25 cellular contexts compared by ENCODE assay signal in the genomic region with DNA sequence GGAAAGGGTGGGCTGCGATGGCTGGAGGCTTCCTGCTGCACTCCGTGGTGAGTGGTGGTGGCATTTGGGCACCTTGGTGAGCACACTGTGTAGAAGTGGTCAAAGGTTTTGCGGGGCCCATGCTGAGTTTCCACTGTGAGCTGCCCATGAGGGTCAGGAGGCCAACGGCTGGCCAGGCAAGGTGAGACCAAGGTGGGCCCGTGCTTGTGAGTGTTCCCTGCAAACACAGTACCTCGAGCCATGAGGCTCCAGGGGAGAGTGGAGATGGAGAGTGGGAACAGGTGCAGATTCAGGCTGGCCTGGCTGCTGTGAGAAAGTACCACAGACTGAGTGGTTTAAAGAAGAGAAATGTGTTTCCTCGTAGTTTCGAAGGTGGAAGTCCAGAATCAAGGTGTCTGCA. TPM values are rescaled to one million over a fixed set of nuclear protein-coding genes. Genes with fewer than 3 reads are reported as not detected.
DNase-seq lines count a peak whose midpoint lies in the region; TF ChIP-seq lines count a peak whose summit lies in the region.
"Had no signal": no experiment of that assay in that cellular context is flagged by ENCODE, and none has a peak within 500 bp of the region (broad histone marks: within the 10 kb centered on the region; RNA-seq: fewer than 3 reads in every experiment).

No MANE protein-coding gene starts in this region.

- peak; percentile 69 for DNase-seq in chondrocyte (ENCODE audit: low spot score)
- no peak for DNase-seq in neuronal stem cell (ENCODE audit: low spot score)
- no peak for DNase-seq in stimulated activated CD4-positive, alpha-beta T cell treated with anti-CD3 and anti-CD28 coated beads, Interleukin-2, amount 100 ng/mL, for 24 hours
- DNase-seq in NCI-H146 treated with DMSO at 0.1 percent for 48 hours (lab: John Stamatoyannopoulos, UW; ENCODE audit: unreplicated experiment): no peak
- DNase-seq: 8988T; ACHN; BE2C; C1 segment of cervical spinal cord; CD4-positive, alpha-beta memory T cell; CD4-positive, CD25-positive, alpha-beta regulatory T cell; CD8-positive, alpha-beta memory T cell; COR-L47; DMS 273 treated with DMSO at 0.1 percent for 48 hours; DMS153; DMS53; DMS79; DND-41; EL; GDM1 had no signal

- H3K23ac ChIP-seq in neuronal stem cell (ENCODE audit: low read depth, low read length, poor library complexity): peak overlapping the region; percentile 10

- TF ChIP-seq CTCF in chondrocyte (IDR thresholded peaks at IDR 0.05): no peak

- H4K91ac ChIP-seq in neuronal stem cell (ENCODE audit: low read depth, low read length, poor library complexity): no peak overlapping the region

- H3K9me3 Mint-ChIP-seq in chondrocyte (ENCODE audit: low read depth): peaks cover 18% of the 10 kb centered on the region

- no peak overlapping the region for H2AK5ac ChIP-seq in neuronal stem cell (ENCODE audit: low read depth, low read length)

- no peaks in the 10 kb centered on the region for H3K79me1 ChIP-seq in neuronal stem cell (ENCODE audit: low read depth, low read length)

- H3K4me1 ChIP-seq in neuronal stem cell (ENCODE audit: control insufficient read depth in 2 of 2, insufficient read depth in 1 of 2, low read depth in 1 of 2, low read length in 2 of 2): peaks cover 0 to under 1% of the 10 kb centered on the region in 2 donors
- H3K4me1 ChIP-seq: BE2C, BLaER1 had no signal

- H3K27ac ChIP-seq in neuronal stem cell (replicated peaks; ENCODE audit: low read length): no peak overlapping the region
- H3K27ac ChIP-seq in temporal lobe (ENCODE audit: low read depth, low read length): peak overlapping the region; percentile 57
- H3K27ac ChIP-seq: BLaER1 had no signal

- no peaks in the 10 kb centered on the region for H3K36me3 Mint-ChIP-seq in chondrocyte (ENCODE audit: low read depth)
- H3K36me3 Mint-ChIP-seq: CD14-positive monocyte; CD4-positive, alpha-beta memory T cell; CD4-positive, CD25-positive, alpha-beta regulatory T cell; CD8-positive, alpha-beta memory T cell had no signal

- H4K8ac ChIP-seq in neuronal stem cell (ENCODE audit: low read depth, low read length): no peak overlapping the region

- no peak overlapping the region for H3K4me3 Mint-ChIP-seq in chondrocyte (ENCODE audit: unreplicated experiment)
- H3K4me3 Mint-ChIP-seq: CD4-positive, alpha-beta memory T cell; CD4-positive, CD25-positive, alpha-beta regulatory T cell had no signal

- H2BK15ac ChIP-seq in neuronal stem cell (ENCODE audit: low read length): no peak overlapping the region

- H3K4ac ChIP-seq in neuronal stem cell (ENCODE audit: low read length): no peak overlapping the region

- no peak overlapping the region for H2BK5ac ChIP-seq in neuronal stem cell (ENCODE audit: low read length)

- H3K27me3 ChIP-seq in neuronal stem cell (ENCODE audit: control insufficient read depth in 3 of 3, insufficient read depth in 3 of 3, low read depth in 1 of 3, low read length in 3 of 3): peaks cover 0 to 3% (median 0%) of the 10 kb centered on the region in 3 experiments
- H3K27me3 ChIP-seq: BE2C, BLaER1 had no signal

- no peak overlapping the region for H3K14ac ChIP-seq in neuronal stem cell (ENCODE audit: low read length)

- H2AFZ ChIP-seq in neuronal stem cell (ENCODE audit: low read length): no peak overlapping the region

- no peaks in the 10 kb centered on the region for H3K36me3 ChIP-seq in neuronal stem cell (replicated peaks in 1 of 2; ENCODE audit: control insufficient read depth in 2 of 2, insufficient read depth in 2 of 2, low read length in 2 of 2)
- H3K36me3 ChIP-seq: BE2C, BLaER1 had no signal

- no peak overlapping the region for H3K18ac ChIP-seq in neuronal stem cell (ENCODE audit: low read length)

- no CpG with 5 or more reads among the region's 8 CpGs for WGBS in neuronal stem cell (ENCODE audit: extremely low coverage in 2 of 2, insufficient read length in 2 of 2, insufficient replicate concordance in 1 of 2), 2 donors

- no peak overlapping the region for H3K4me3 ChIP-seq in neuronal stem cell (ENCODE audit: low read length in 2 of 2)
- H3K4me3 ChIP-seq: BLaER1, GM12878 had no signal

- H3K27ac Mint-ChIP-seq in chondrocyte (ENCODE audit: unreplicated experiment): no peak overlapping the region
- H3K27ac Mint-ChIP-seq: CD14-positive monocyte; CD4-positive, alpha-beta memory T cell; CD8-positive, alpha-beta memory T cell had no signal

- H3K27me3 Mint-ChIP-seq in chondrocyte (ENCODE audit: low read depth): no peaks in the 10 kb centered on the region
- H3K27me3 Mint-ChIP-seq: CD4-positive, CD25-positive, alpha-beta regulatory T cell had no signal

- H3K9me3 ChIP-seq in neuronal stem cell (replicated peaks in 1 of 2; ENCODE audit: control insufficient read depth in 2 of 2, insufficient read depth in 1 of 2, low read depth in 1 of 2, low read length in 2 of 2): no peaks in the 10 kb centered on the region
- H3K9me3 ChIP-seq: BE2C, BLaER1 had no signal

- no peak overlapping the region for H2BK120ac ChIP-seq in neuronal stem cell (ENCODE audit: low read depth, low read length)

- H3K4me2 ChIP-seq in neuronal stem cell (ENCODE audit: insufficient read depth, low read length, poor library complexity, severe bottlenecking): no peak overlapping the region
- H3K4me2 ChIP-seq: BLaER1 had no signal

- H2BK12ac ChIP-seq in neuronal stem cell (ENCODE audit: low read length): peak overlapping the region; percentile 60

- H3K4me1 Mint-ChIP-seq in chondrocyte (ENCODE audit: low read depth): peaks cover 13% of the 10 kb centered on the region
- H3K4me1 Mint-ChIP-seq: CD14-positive monocyte; CD4-positive, alpha-beta memory T cell; CD4-positive, CD25-positive, alpha-beta regulatory T cell; CD8-positive, alpha-beta memory T cell had no signal

- no peak overlapping the region for H3K9ac ChIP-seq in neuronal stem cell (ENCODE audit: low read depth, low read length, poor library complexity)
- H3K9ac ChIP-seq: BLaER1 had no signal

RNA-seq across cellular contexts. Expression of gene AJAP1, which starts 40.8 kb away (rescaled TPM):
- total RNA-seq in chondrocyte (0.73 TPM in 1 of 3 replicates, not detected in the others), temporal lobe (21.9 TPM)
- 0.32 TPM for polyA plus RNA-seq in neuronal stem cell (2013, experiment 1 of 2)
- polyA plus RNA-seq in neuronal stem cell (2013, experiment 2 of 2): 0.42 TPM
- total RNA-seq: A673; CD8-positive, alpha-beta memory T cell; GM12878 had no signal
- polyA plus RNA-seq: AG04450; CD14-positive monocyte; CD4-positive, alpha-beta memory T cell; CD8-positive, alpha-beta memory T cell; GM12878 had no signal

Comparison
In these comparisons a context has a peak if more than half of its experiments do, and no peak if none do; other contexts are left out.
1. RNA of gene AJAP1, which starts 40.8 kb away (total RNA-seq): 21.9 TPM in temporal lobe (single experiment); 0.73 TPM in chondrocyte; every median in the first group is over 10 times any median in the second.